8 cellular contexts compared by ENCODE assay signal in genomic region chr18:62325806-62326645, GRCh38. TPM values are rescaled to one million over a fixed set of nuclear protein-coding genes. Genes with fewer than 3 reads are reported as not detected.
A peak's percentile ranks its signal among the peaks of the same experiment; 100 is the strongest.
DNase-seq lines count a peak whose midpoint lies in the region; ATAC-seq and TF ChIP-seq lines count a peak whose summit lies in the region.

No MANE protein-coding gene starts in this region.

- DNase-seq in NCI-H345 (lab: John Stamatoyannopoulos, UW): peak; percentile 33
- no peak for DNase-seq in NCI-H345 treated with DMSO at 0.1 percent for 48 hours (lab: John Stamatoyannopoulos, UW; ENCODE audit: unreplicated experiment)
- peak in 1 of 2 experiments; percentile 34 for DNase-seq in HL-60 (ENCODE audit: low read depth in 1 of 2, low spot score in 1 of 2)
- DNase-seq in activated B cell treated with CpG ODN at 0.5 μM for 24 hours: peak; percentile 28
- no peak for DNase-seq in esophagus muscularis mucosa (ENCODE audit: extremely low spot score)
- peak; percentile 18 for DNase-seq in neural crest cell (ENCODE audit: low read depth, low spot score)
- DNase-seq in DMS153 (lab: John Stamatoyannopoulos, UW): no peak
- DNase-seq in SIG-M5 (lab: John Stamatoyannopoulos, UW): no peak

- H3K36me3 ChIP-seq in esophagus muscularis mucosa: no peaks in the 10 kb centered on the region

- no peaks in the 10 kb centered on the region for H3K36me3 Mint-ChIP-seq in activated B cell treated with CpG ODN at 0.5 μM for 24 hours (ENCODE audit: low read depth)
- H3K36me3 Mint-ChIP-seq in neural crest cell (ENCODE audit: low read depth): no peaks in the 10 kb centered on the region

- 16% methylated on average over 19 of the region's 45 CpGs for WGBS in esophagus muscularis mucosa

- TF ChIP-seq POLR2A in esophagus muscularis mucosa (IDR thresholded peaks at IDR 0.05; ENCODE audit: low read depth): no peak

- ATAC-seq in activated B cell treated with CpG ODN at 0.5 μM for 24 hours (ENCODE audit: low read depth): no peak

- CTCF ChIA-PET in activated B cell treated with CpG ODN at 0.5 μM for 24 hours (lab: Charles Lee): interaction anchor here (1.6 kb wide), 1 partner anchor 38 kb away, joined by 4 read pairs; no protein-coding TSS in a partner anchor

- H3K4me3 ChIP-seq in HL-60 (replicated peaks; ENCODE audit: insufficient read depth, low read length) (peak overlapping the region; percentile 68), esophagus muscularis mucosa (peak overlapping the region; percentile 47 to 62 (median 50))

- intact Hi-C loops in activated B cell treated with CpG ODN at 0.5 μM for 24 hours (cut with micrococcal nuclease): loop anchor here (1.0 to 10.0 kb wide), 4 partner anchors 196 to 1099 kb away; partner anchors contain the start of genes VPS4B and ZCCHC2
- intact Hi-C loops in esophagus muscularis mucosa (cut with DNase I): no loop called here

- H3K4me3 Mint-ChIP-seq in activated B cell treated with CpG ODN at 0.5 μM for 24 hours: peak overlapping the region; percentile 75
- H3K4me3 Mint-ChIP-seq in neural crest cell: peak overlapping the region; percentile 69

- POLR2A ChIA-PET in activated B cell treated with CpG ODN at 0.5 μM for 24 hours (lab: Charles Lee): no interaction called here

- H3K27ac Mint-ChIP-seq in activated B cell treated with CpG ODN at 0.5 μM for 24 hours: no peak overlapping the region
- H3K27ac Mint-ChIP-seq in neural crest cell (ENCODE audit: unreplicated experiment): no peak overlapping the region

- TF ChIP-seq CTCF in HL-60 (IDR thresholded peaks at IDR 0.05; ENCODE audit: insufficient read depth, low read length) (no peak), activated B cell treated with CpG ODN at 0.5 μM for 24 hours (IDR thresholded peaks at IDR 0.05) (no peak), esophagus muscularis mucosa (IDR thresholded peaks at IDR 0.05) (no peak), neural crest cell (conservative IDR thresholded peaks at IDR 0.05) (no peak)

- no peak for TF ChIP-seq EP300 in esophagus muscularis mucosa (IDR thresholded peaks at IDR 0.05)

- no peaks in the 10 kb centered on the region for H3K9me3 ChIP-seq in esophagus muscularis mucosa

- H3K27me3 Mint-ChIP-seq in activated B cell treated with CpG ODN at 0.5 μM for 24 hours: peaks cover 54% of the 10 kb centered on the region
- peaks cover 89% of the 10 kb centered on the region for H3K27me3 Mint-ChIP-seq in neural crest cell (ENCODE audit: low read depth)

- no peaks in the 10 kb centered on the region for H3K9me3 Mint-ChIP-seq in activated B cell treated with CpG ODN at 0.5 μM for 24 hours
- H3K9me3 Mint-ChIP-seq in neural crest cell: no peaks in the 10 kb centered on the region

- H3K4me1 Mint-ChIP-seq in activated B cell treated with CpG ODN at 0.5 μM for 24 hours: peaks cover 21% of the 10 kb centered on the region
- H3K4me1 Mint-ChIP-seq in neural crest cell: peaks cover 10% of the 10 kb centered on the region

- no peak overlapping the region for H3K27ac ChIP-seq in HL-60 (replicated peaks)
- no peak overlapping the region for H3K27ac ChIP-seq in esophagus muscularis mucosa (replicated peaks in 1 of 4)

- H3K27me3 ChIP-seq in HL-60 (ENCODE audit: insufficient read depth, poor library complexity, severe bottlenecking): peaks cover 23% of the 10 kb centered on the region
- H3K27me3 ChIP-seq in esophagus muscularis mucosa: peaks cover 0 to 71% (median 37%) of the 10 kb centered on the region in 4 donors

- H3K4me1 ChIP-seq in esophagus muscularis mucosa: peaks cover 22 to 29% (median 23%) of the 10 kb centered on the region in 4 donors

RNA-seq across cellular contexts. Expression of gene TNFRSF11A, which starts 0.9 kb away (rescaled TPM):
- total RNA-seq in activated B cell treated with CpG ODN at 0.5 μM for 24 hours (0.07 and 0.24 TPM in 2 replicates), esophagus muscularis mucosa (1 to 10 TPM; 1.2 to 3.9 (median 2.0) TPM), neural crest cell (0.05 and 0.16 TPM in 2 replicates)

Comparison
In these comparisons a context has a peak if more than half of its experiments do, and no peak if none do; other contexts are left out.
1. DNase-seq: peak in NCI-H345 (single experiment), activated B cell treated with CpG ODN at 0.5 μM for 24 hours (single experiment) and neural crest cell (single experiment); none in NCI-H345 treated with DMSO at 0.1 percent for 48 hours (single experiment), esophagus muscularis mucosa (single experiment), DMS153 (single experiment) and SIG-M5 (single experiment).